Comparison of ENCODE assay signal across 1 cellular context in genomic region chr12:30978639-30979038, GRCh38.
TF ChIP-seq lines count a peak whose summit lies in the region.

No MANE protein-coding gene starts in this region.

TF ChIP-seq in H1, 55 proteins besides CTCF, POLR2A, EP300 and RAD21 (continued from another document):
- no peak for TF ChIP-seq CHD7 (IDR thresholded peaks at IDR 0.05; ENCODE audit: insufficient replicate concordance, low read length)
- TF ChIP-seq TAF7 (optimal IDR thresholded peaks at IDR 0.05; ENCODE audit: borderline replicate concordance, low read depth, low read length), result no peak
TF ChIP-seq in H1: peak in this region for 1.
